15 cellular contexts compared by ENCODE assay signal in genomic region chr6:135037541-135037940, GRCh38.
"Had no signal": no experiment of that assay in that cellular context is flagged by ENCODE, and none has a peak within 500 bp of the region (broad histone marks: within the 10 kb centered on the region; RNA-seq: fewer than 3 reads in every experiment).

No MANE protein-coding gene starts in this region.

- H3K27ac Mint-ChIP-seq: memory B cell; stimulated activated naive B cell treated with anti-CD40 and anti-IgM and Interleukin-4, amounts not matched to agents 10 μg/mL and 1 μg/mL and 100 μg/mL, for 72 hours; type B pancreatic cell had no signal

- H3K4me3 ChIP-seq: adrenal gland, body of pancreas, left lung, psoas muscle, sigmoid colon, suprapubic skin had no signal

- H3K4me3 Mint-ChIP-seq: memory B cell; stimulated activated naive B cell treated with anti-CD40 and anti-IgM and Interleukin-4, amounts not matched to agents 10 μg/mL and 1 μg/mL and 100 μg/mL, for 72 hours; type B pancreatic cell had no signal

- H3K27me3 ChIP-seq: adrenal gland, body of pancreas, left lung, sigmoid colon, suprapubic skin had no signal

- DNase-seq: activated CD4-positive, CD25-positive, alpha-beta regulatory T cell treated with anti-CD3 and anti-CD28 coated beads, Interleukin-2, amount 50 U/mL, for 72 hours; adrenal gland; body of pancreas; dermis blood vessel endothelial cell; left lung; psoas muscle; SIG-M5; sigmoid colon; stimulated activated CD4-positive, alpha-beta T cell treated with anti-CD3 and anti-CD28 coated beads, Interleukin-2, amount 100 ng/mL, for 24 hours; stimulated activated naive B cell treated with anti-CD40 and anti-IgM and Interleukin-4, amounts not matched to agents 10 μg/mL and 1 μg/mL and 100 μg/mL, for 72 hours; T-helper 9 cell had no signal

- H3K9me3 Mint-ChIP-seq: memory B cell; stimulated activated naive B cell treated with anti-CD40 and anti-IgM and Interleukin-4, amounts not matched to agents 10 μg/mL and 1 μg/mL and 100 μg/mL, for 72 hours; type B pancreatic cell had no signal

- H3K9me3 ChIP-seq: adrenal gland, body of pancreas, left lung, psoas muscle, sigmoid colon, suprapubic skin had no signal

- H3K27ac ChIP-seq: body of pancreas, left lung, psoas muscle, sigmoid colon, suprapubic skin had no signal

- H3K4me1 ChIP-seq: left lung, sigmoid colon, suprapubic skin had no signal

- ATAC-seq: body of pancreas; esophagus mucosa; left lung; psoas muscle; stimulated activated naive B cell treated with anti-CD40 and anti-IgM and Interleukin-4, amounts not matched to agents 10 μg/mL and 1 μg/mL and 100 μg/mL, for 72 hours had no signal

- H3K27me3 Mint-ChIP-seq: memory B cell; stimulated activated naive B cell treated with anti-CD40 and anti-IgM and Interleukin-4, amounts not matched to agents 10 μg/mL and 1 μg/mL and 100 μg/mL, for 72 hours; type B pancreatic cell had no signal

- H3K4me1 Mint-ChIP-seq: memory B cell had no signal
